ENCODE assay signal across 17 cellular contexts in the genomic region with DNA sequence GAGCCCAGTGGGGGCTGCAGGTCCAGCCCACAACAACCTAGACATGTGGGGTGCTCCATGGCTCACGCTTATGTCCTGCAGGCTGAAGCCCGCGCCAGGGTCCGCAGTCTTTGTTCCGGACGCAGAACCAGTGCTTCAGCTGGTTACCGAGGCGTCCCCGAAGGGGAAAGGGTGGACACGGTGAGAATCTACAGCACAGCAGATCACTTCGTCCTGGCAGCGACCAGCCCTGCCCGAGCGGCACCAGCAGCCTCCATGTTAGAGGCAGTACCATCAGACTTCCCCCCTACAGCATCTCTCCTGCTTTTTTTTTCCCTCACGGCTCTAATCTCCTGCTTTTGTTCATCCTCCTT.
DNase-seq lines count a peak whose midpoint lies in the region; ATAC-seq, FAIRE-seq and TF ChIP-seq lines count a peak whose summit lies in the region.
"Had no signal": no experiment of that assay in that cellular context is flagged by ENCODE, and none has a peak within 500 bp of the region (broad histone marks: within the 10 kb centered on the region; RNA-seq: fewer than 3 reads in every experiment).

No MANE protein-coding gene starts in this region.

- H3K4me2 ChIP-seq in SK-N-SH: no peak overlapping the region
- H3K4me2 ChIP-seq: A549 had no signal

- no peak for DNase-seq in SK-N-SH
- peak; percentile 40 for DNase-seq in kidney
- DNase-seq in posterior vena cava (ENCODE audit: low spot score): peak; percentile 63
- DNase-seq in effector memory CD4-positive, alpha-beta T cell: no peak
- no peak for DNase-seq in C1 segment of cervical spinal cord (lab: John Stamatoyannopoulos, UW)
- DNase-seq: AML-193; CD4-positive, alpha-beta memory T cell; DMS153; DMS79; GDM1; H9 had no signal

- H4K20me1 ChIP-seq in SK-N-SH (ENCODE audit: insufficient read depth): no peaks in the 10 kb centered on the region

- H3K9ac ChIP-seq in SK-N-SH: no peak overlapping the region
- no peak overlapping the region for H3K9ac ChIP-seq in kidney (ENCODE audit: low read length in 2 of 2)

- peaks cover 4% of the 10 kb centered on the region; the same call in 1 of the 2 replicates for H3K27me3 ChIP-seq in SK-N-SH (ENCODE audit: insufficient read depth)
- H3K27me3 ChIP-seq in effector memory CD4-positive, alpha-beta T cell (replicated peaks; ENCODE audit: control insufficient read depth, insufficient read depth, low read length, poor library complexity, severe bottlenecking): no peaks in the 10 kb centered on the region

- TF ChIP-seq RAD21 in SK-N-SH (IDR thresholded peaks at IDR 0.05; ENCODE audit: low read length): no peak

- peak; percentile 27; the same call in 1 of the 3 replicates for ATAC-seq in SK-N-SH treated with all-trans-retinoic acid at 6 μM for 48 hours
- no peak for ATAC-seq in GM21367 (IDR thresholded peaks at IDR 0.05; ENCODE audit: unreplicated experiment)
- ATAC-seq: A549, HepG2 had no signal

- no peaks in the 10 kb centered on the region for H3F3A ChIP-seq in SK-N-SH (replicated peaks; ENCODE audit: insufficient read depth)

- no peak for FAIRE-seq in kidney (lab: Jason Lieb, UNC)
- FAIRE-seq: A549, H1, HepG2 had no signal

- H3K36me3 ChIP-seq in SK-N-SH (replicated peaks in 1 of 2; ENCODE audit: control insufficient read depth in 1 of 2, insufficient read depth in 2 of 2, low read length in 1 of 2) (no peaks in the 10 kb centered on the region), kidney (ENCODE audit: control insufficient read depth in 1 of 2, insufficient read depth in 2 of 2, low read length in 2 of 2) (no peaks in the 10 kb centered on the region)
- no peaks in the 10 kb centered on the region for H3K36me3 ChIP-seq in effector memory CD4-positive, alpha-beta T cell (ENCODE audit: control insufficient read depth, insufficient read depth, low read length)

- intact Hi-C loops in kidney (cut with DNase I): no loop called here
- intact Hi-C loops in posterior vena cava (cut with DNase I): no loop called here

- H3K9me3 ChIP-seq in SK-N-SH: no peaks in the 10 kb centered on the region
- no peaks in the 10 kb centered on the region for H3K9me3 ChIP-seq in kidney (ENCODE audit: control insufficient read depth in 1 of 2, low read length in 2 of 2)
- H3K9me3 ChIP-seq in effector memory CD4-positive, alpha-beta T cell (ENCODE audit: control insufficient read depth, low read length): peaks cover 4% of the 10 kb centered on the region
- H3K9me3 ChIP-seq: A549 had no signal

- H3K79me2 ChIP-seq in SK-N-SH (ENCODE audit: insufficient read depth): no peaks in the 10 kb centered on the region

- no peak for TF ChIP-seq CTCF in SK-N-SH (IDR thresholded peaks at IDR 0.05)
- TF ChIP-seq CTCF in kidney (IDR thresholded peaks at IDR 0.05; ENCODE audit: borderline replicate concordance, extremely low read depth, insufficient read depth): no peak

- CTCF ChIA-PET in SK-N-SH (lab: Yijun Ruan, JAX): no interaction called here

- WGBS in SK-N-SH (ENCODE audit: low lambda C conversion rate): 8% methylated on average over 14 of the region's 15 CpGs

- H3K27ac ChIP-seq in SK-N-SH (ENCODE audit: low read depth in 2 of 2, low read length in 1 of 2) (no peak overlapping the region), kidney (ENCODE audit: low read depth in 2 of 2, low read length in 2 of 2) (no peak overlapping the region)
- no peak overlapping the region for H3K27ac ChIP-seq in effector memory CD4-positive, alpha-beta T cell (ENCODE audit: insufficient read depth, low read length, poor library complexity, severe bottlenecking)
- H3K27ac ChIP-seq: 22Rv1, A549 had no signal

- no peak overlapping the region for H2AFZ ChIP-seq in SK-N-SH (ENCODE audit: low read depth)

- TF ChIP-seq EP300 in SK-N-SH (IDR thresholded peaks at IDR 0.05; ENCODE audit: borderline replicate concordance in 1 of 2, low read depth in 1 of 2, low read length in 1 of 2): no peak

- no peaks in the 10 kb centered on the region; a peak in 1 of 4 replicates for H3K4me1 ChIP-seq in SK-N-SH (ENCODE audit: control insufficient read depth in 1 of 2, insufficient read depth in 2 of 2, low read depth in 1 of 2, low read length in 1 of 2)
- H3K4me1 ChIP-seq in kidney (ENCODE audit: control insufficient read depth in 1 of 2, insufficient read depth in 1 of 2, low read depth in 1 of 2, low read length in 2 of 2): no peaks in the 10 kb centered on the region
- H3K4me1 ChIP-seq in effector memory CD4-positive, alpha-beta T cell (ENCODE audit: control insufficient read depth, insufficient read depth, low read length, poor library complexity, severe bottlenecking): no peaks in the 10 kb centered on the region
- H3K4me1 ChIP-seq: A549 had no signal

- POLR2A ChIA-PET in SK-N-SH (lab: Yijun Ruan, JAX): no interaction called here

- H3K4me3 ChIP-seq in SK-N-SH (ENCODE audit: low read depth in 2 of 2, low read length in 1 of 2) (peak overlapping the region in 1 of 2 experiments; percentile 9; a peak in 1 of 4 replicates), kidney (ENCODE audit: low read length in 2 of 2) (no peak overlapping the region)
- H3K4me3 ChIP-seq in effector memory CD4-positive, alpha-beta T cell (ENCODE audit: insufficient read depth, low read depth, low read length, poor library complexity, severe bottlenecking): no peak overlapping the region
- H3K4me3 ChIP-seq: A549 had no signal

- no peaks in the 10 kb centered on the region for H3K9me2 ChIP-seq in SK-N-SH

TF ChIP-seq in SK-N-SH treated with all-trans-retinoic acid at 6 μM for 48 hours, 23 proteins besides CTCF, POLR2A, EP300 and RAD21:
- TF ChIP-seq ESRRG (CRISPR knock-in tag; IDR thresholded peaks at IDR 0.05) (no peak), TOX (CRISPR knock-in tag; IDR thresholded peaks at IDR 0.05; ENCODE audit: borderline replicate concordance) (no peak)

TF ChIP-seq in SK-N-SH, 30 proteins besides CTCF, POLR2A, EP300 and RAD21:
- TF ChIP-seq MXI1 (IDR thresholded peaks at IDR 0.05; ENCODE audit: low read depth, low read length): no peak

Comparison
In these comparisons a context has a peak if more than half of its experiments do, and no peak if none do; other contexts are left out.
1. DNase-seq: peak in kidney (single experiment) and posterior vena cava (single experiment); none in SK-N-SH (single experiment), effector memory CD4-positive, alpha-beta T cell (0 of 3) and C1 segment of cervical spinal cord (0 of 14).